8 cellular contexts compared by ENCODE assay signal in the genomic region with DNA sequence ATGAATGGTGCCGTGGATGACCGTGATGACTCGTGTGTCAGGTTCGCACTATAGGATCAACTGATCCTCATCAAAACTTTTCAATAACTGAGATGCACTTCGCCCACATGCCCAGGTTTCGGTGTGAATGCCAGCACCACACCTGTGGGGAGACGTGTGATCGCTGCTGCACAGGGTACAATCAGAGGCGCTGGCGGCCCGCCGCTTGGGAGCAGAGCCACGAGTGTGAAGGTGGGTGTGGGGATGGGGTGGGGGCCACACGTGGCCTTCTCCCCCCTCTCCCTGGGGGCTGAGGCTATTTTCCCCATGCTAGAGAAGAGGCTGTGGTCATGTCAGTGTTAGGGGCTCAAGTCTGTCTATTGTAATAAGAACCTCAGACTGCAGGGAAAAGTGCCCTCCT.
"Had no signal": no experiment of that assay in that cellular context is flagged by ENCODE, and none has a peak within 500 bp of the region (broad histone marks: within the 10 kb centered on the region; RNA-seq: fewer than 3 reads in every experiment).

No MANE protein-coding gene starts in this region.

- DNase-seq: GDM1, GF-D8 had no signal

- FAIRE-seq: G401.6, GM12878, GM12891, GM12892, GM18507, GM19239 had no signal

- H3K4me3 ChIP-seq: GM12878 had no signal
